Comparison of ENCODE assay signal across 7 cellular contexts in genomic region chr11:67303989-67304411, GRCh38. TPM values are rescaled to one million over a fixed set of nuclear protein-coding genes. Genes with fewer than 3 reads are reported as not detected.
DNase-seq lines count a peak whose midpoint lies in the region; ATAC-seq and TF ChIP-seq lines count a peak whose summit lies in the region.

No MANE protein-coding gene starts in this region.

- H3K36me3 Mint-ChIP-seq in activated T-helper 17 cell treated with anti-CD3 and anti-CD28 coated beads, Interleukin-2, amount 50 U/mL, for 72 hours (ENCODE audit: low read depth), result peaks cover 13% of the 10 kb centered on the region

- no peak overlapping the region for H3K27ac Mint-ChIP-seq in activated T-helper 17 cell treated with anti-CD3 and anti-CD28 coated beads, Interleukin-2, amount 50 U/mL, for 72 hours

- ATAC-seq in activated T-helper 17 cell treated with anti-CD3 and anti-CD28 coated beads, Interleukin-2, amount 50 U/mL, for 72 hours (replicated peaks), result peak; percentile 42
- ATAC-seq in gastrocnemius medialis (peak in 1 of 2 donors; percentile 12), HG02973 (IDR thresholded peaks at IDR 0.05; ENCODE audit: unreplicated experiment) (no peak)

- H3K27me3 ChIP-seq in HL-60 (ENCODE audit: insufficient read depth, poor library complexity, severe bottlenecking) (no peaks in the 10 kb centered on the region), left ventricle myocardium inferior (ENCODE audit: low read depth) (no peaks in the 10 kb centered on the region), gastrocnemius medialis (no peaks in the 10 kb centered on the region)

- no peak for TF ChIP-seq CTCF in HL-60 (IDR thresholded peaks at IDR 0.05; ENCODE audit: insufficient read depth, low read length)
- TF ChIP-seq CTCF in left ventricle myocardium inferior (IDR thresholded peaks at IDR 0.05; ENCODE audit: borderline replicate concordance), result no peak
- no peak for TF ChIP-seq CTCF in gastrocnemius medialis (IDR thresholded peaks at IDR 0.05 in 4 of 5, conservative IDR thresholded peaks at IDR 0.05 in 1 of 5)

- H3K9me3 ChIP-seq in left ventricle myocardium inferior (replicated peaks), result no peaks in the 10 kb centered on the region
- H3K9me3 ChIP-seq in gastrocnemius medialis, result no peaks in the 10 kb centered on the region

- no peak for DNase-seq in HL-60 (ENCODE audit: low read depth in 1 of 2, low spot score in 1 of 2)
- DNase-seq in left ventricle myocardium inferior, result no peak
- DNase-seq in gastrocnemius medialis, result peak in 1 of 2 donors; percentile 13
- DNase-seq in NCI-H2196 treated with DMSO at 0.1 percent for 48 hours (lab: John Stamatoyannopoulos, UW; ENCODE audit: unreplicated experiment), result no peak
- no peak for DNase-seq in pons (ENCODE audit: low spot score)

- no peaks in the 10 kb centered on the region for H3K27me3 Mint-ChIP-seq in activated T-helper 17 cell treated with anti-CD3 and anti-CD28 coated beads, Interleukin-2, amount 50 U/mL, for 72 hours

- H3K36me3 ChIP-seq in left ventricle myocardium inferior (peaks cover 31% of the 10 kb centered on the region), gastrocnemius medialis (peaks cover 0 to 8% of the 10 kb centered on the region in 2 donors)

- intact Hi-C loops in left ventricle myocardium inferior (cut with micrococcal nuclease) (no loop called here), gastrocnemius medialis (cut with DNase I; ENCODE audit: low total_unique reads) (loop anchor here (2.0 to 5.0 kb wide), 2 partner anchors 13 to 37 kb away; partner anchors contain the start of gene GRK2)

- H3K4me1 Mint-ChIP-seq in activated T-helper 17 cell treated with anti-CD3 and anti-CD28 coated beads, Interleukin-2, amount 50 U/mL, for 72 hours, result no peaks in the 10 kb centered on the region

- TF ChIP-seq POLR2A in gastrocnemius medialis (IDR thresholded peaks at IDR 0.05), result no peak

- no peak overlapping the region for H3K27ac ChIP-seq in HL-60 (replicated peaks)
- H3K27ac ChIP-seq in left ventricle myocardium inferior (replicated peaks), result peak overlapping the region; percentile 85
- H3K27ac ChIP-seq in gastrocnemius medialis, result peak overlapping the region; percentile 83 to 89 (median 86)

- H3K4me3 Mint-ChIP-seq in activated T-helper 17 cell treated with anti-CD3 and anti-CD28 coated beads, Interleukin-2, amount 50 U/mL, for 72 hours, result peak overlapping the region; percentile 27

- no peaks in the 10 kb centered on the region for H3K9me3 Mint-ChIP-seq in activated T-helper 17 cell treated with anti-CD3 and anti-CD28 coated beads, Interleukin-2, amount 50 U/mL, for 72 hours

- H3K4me3 ChIP-seq in HL-60 (replicated peaks; ENCODE audit: insufficient read depth, low read length) (peak overlapping the region; percentile 57), left ventricle myocardium inferior (peak overlapping the region; percentile 97), gastrocnemius medialis (peak overlapping the region; percentile 76 to 94 (median 90))

- in situ Hi-C loops in gastrocnemius medialis (cut with MboI; ENCODE audit: low sequenced_read_pairs in 4 of 4), result no loop called here

- H3K4me1 ChIP-seq in left ventricle myocardium inferior (peaks cover 37% of the 10 kb centered on the region), gastrocnemius medialis (peaks cover 20 to 25% of the 10 kb centered on the region in 2 donors)

RNA-seq across cellular contexts. Expression of gene SSH3, which starts 0.7 kb away (rescaled TPM):
- 10 to 100 TPM; 15.8 to 22.0 TPM for total RNA-seq in activated T-helper 17 cell treated with anti-CD3 and anti-CD28 coated beads, Interleukin-2, amount 50 U/mL, for 72 hours
- 14.9 TPM for total RNA-seq in left ventricle myocardium inferior
- 10 to 100 TPM in 2 of 4 donors, 1 to 10 TPM in 2; 7.9 to 16.3 (median 11.9) TPM for total RNA-seq in gastrocnemius medialis

RNA-seq across cellular contexts. Expression of gene ANKRD13D, which starts 14.9 kb away (rescaled TPM):
- total RNA-seq in activated T-helper 17 cell treated with anti-CD3 and anti-CD28 coated beads, Interleukin-2, amount 50 U/mL, for 72 hours, result 100 to 1,000 TPM; 102 to 137 TPM
- total RNA-seq in left ventricle myocardium inferior, result 11.8 TPM
- 10 to 100 TPM in 1 of 4 donors, 1 to 10 TPM in 3; 5.8 to 10.6 (median 9.7) TPM for total RNA-seq in gastrocnemius medialis

RNA-seq across cellular contexts. Expression of gene GRK2, which starts 37.7 kb away (rescaled TPM):
- 100 to 1,000 TPM; 197 to 265 TPM for total RNA-seq in activated T-helper 17 cell treated with anti-CD3 and anti-CD28 coated beads, Interleukin-2, amount 50 U/mL, for 72 hours
- total RNA-seq in left ventricle myocardium inferior (53.8 TPM), gastrocnemius medialis (10 to 100 TPM; 40.2 to 79.8 (median 68.4) TPM)

RNA-seq across cellular contexts. Expression of gene POLD4, which starts 49.3 kb away (rescaled TPM):
- 10 to 100 TPM; 32.4 to 60.2 TPM for total RNA-seq in activated T-helper 17 cell treated with anti-CD3 and anti-CD28 coated beads, Interleukin-2, amount 50 U/mL, for 72 hours
- total RNA-seq in left ventricle myocardium inferior (47.0 TPM), gastrocnemius medialis (100 to 1,000 TPM in 2 of 4 donors, 10 to 100 TPM in 2; 57.4 to 115 (median 87.9) TPM)
